Comparison of ENCODE assay signal across 14 cellular contexts in genomic region chr14:99333214-99333613, GRCh38.
DNase-seq lines count a peak whose midpoint lies in the region; ATAC-seq, FAIRE-seq and TF ChIP-seq lines count a peak whose summit lies in the region.
"Had no signal": no experiment of that assay in that cellular context is flagged by ENCODE, and none has a peak within 500 bp of the region (broad histone marks: within the 10 kb centered on the region; RNA-seq: fewer than 3 reads in every experiment).

No MANE protein-coding gene starts in this region.

- H3K4me3 ChIP-seq in kidney (ENCODE audit: low read length in 2 of 2), result no peak overlapping the region

- no peaks in the 10 kb centered on the region for H3K4me1 ChIP-seq in kidney (ENCODE audit: control insufficient read depth in 1 of 2, insufficient read depth in 1 of 2, low read depth in 1 of 2, low read length in 2 of 2)

- no peak for TF ChIP-seq CTCF in kidney (IDR thresholded peaks at IDR 0.05; ENCODE audit: borderline replicate concordance, extremely low read depth, insufficient read depth)

- H3K9ac ChIP-seq in kidney (ENCODE audit: low read length in 2 of 2), result no peak overlapping the region

- intact Hi-C loops in cardiac septum (cut with DNase I), result no loop called here
- intact Hi-C loops in Right ventricle myocardium superior (cut with DNase I), result no loop called here
- intact Hi-C loops in kidney (cut with DNase I), result no loop called here
- intact Hi-C loops in posterior vena cava (cut with DNase I), result no loop called here

- H3K36me3 ChIP-seq in kidney (ENCODE audit: control insufficient read depth in 1 of 2, insufficient read depth in 2 of 2, low read length in 2 of 2), result no peaks in the 10 kb centered on the region

- DNase-seq in cardiac septum (ENCODE audit: low spot score) (peak; percentile 60), Right ventricle myocardium superior (no peak), kidney (peak; percentile 22), posterior vena cava (ENCODE audit: low spot score) (peak; percentile 32), SKM-1 (lab: John Stamatoyannopoulos, UW; ENCODE audit: unreplicated experiment) (no peak)
- no peak for DNase-seq in activated CD4-positive, alpha-beta T cell treated with anti-CD3 and anti-CD28 coated beads for 48 hours
- DNase-seq: C1 segment of cervical spinal cord; Calu3; CD4-positive, alpha-beta T cell; DMS 273 treated with DMSO at 0.1 percent for 48 hours had no signal

- no peak for FAIRE-seq in kidney (lab: Jason Lieb, UNC)
- FAIRE-seq: A204.1, H54 had no signal

- ATAC-seq in Right ventricle myocardium superior (ENCODE audit: poor library complexity), result no peak
- ATAC-seq in GM21367 (IDR thresholded peaks at IDR 0.05; ENCODE audit: unreplicated experiment), result no peak
- ATAC-seq: HCT116 had no signal

- H3K27ac ChIP-seq in kidney (ENCODE audit: low read depth in 2 of 2, low read length in 2 of 2), result no peak overlapping the region

- no peaks in the 10 kb centered on the region for H3K9me3 ChIP-seq in kidney (ENCODE audit: control insufficient read depth in 1 of 2, low read length in 2 of 2)

Comparison
In these comparisons a context has a peak if more than half of its experiments do, and no peak if none do; other contexts are left out.
1. DNase-seq: peak in cardiac septum (single experiment), kidney (single experiment) and posterior vena cava (single experiment); none in Right ventricle myocardium superior (single experiment), activated CD4-positive, alpha-beta T cell treated with anti-CD3 and anti-CD28 coated beads for 48 hours (single experiment) and SKM-1 (single experiment).